Comparison of ENCODE assay signal across 22 cellular contexts in the genomic region with DNA sequence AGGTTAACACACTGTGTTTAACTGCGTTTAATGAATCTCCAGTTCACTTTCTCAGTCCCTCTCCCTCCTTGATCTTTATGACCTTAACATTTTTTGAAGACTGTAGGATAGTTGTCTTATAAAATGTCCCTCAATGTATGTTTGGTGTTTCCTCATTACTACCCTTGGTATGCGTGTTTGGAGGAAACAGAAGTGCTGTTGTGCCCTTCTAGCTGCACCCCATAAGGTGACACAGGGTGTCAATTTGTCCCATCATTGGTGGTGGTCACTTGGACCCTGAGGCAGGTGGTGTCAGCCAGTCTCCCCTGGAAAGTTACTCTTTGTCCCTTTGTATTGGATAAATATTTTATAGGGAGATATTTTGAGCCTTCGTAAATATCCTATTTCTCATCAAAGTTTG.
"Had no signal": no experiment of that assay in that cellular context is flagged by ENCODE, and none has a peak within 500 bp of the region (broad histone marks: within the 10 kb centered on the region; RNA-seq: fewer than 3 reads in every experiment).

No MANE protein-coding gene starts in this region.

- H3K9me3 ChIP-seq: gastrocnemius medialis, heart left ventricle, left lung, tibial artery had no signal

- H3K9me3 Mint-ChIP-seq: activated naive CD4-positive, alpha-beta T cell treated with anti-CD3 and anti-CD28 coated beads, Interleukin-2, amount 50 U/mL, for 72 hours; activated T-helper 2 cell treated with anti-CD3 and anti-CD28 coated beads, Interferon-gamma antibody, Interleukin-2, Interleukin-4, amounts not matched to agents 10 μg/mL and 5 μg/mL and 100 μg/mL, durations not matched to agents 14 hours and 24 hours and 36 hours; nephron had no signal

- H3K4me1 ChIP-seq: left lung had no signal

- H3K4me3 Mint-ChIP-seq: nephron had no signal

- FAIRE-seq: colon, endometrium had no signal

- H3K27ac ChIP-seq: gastrocnemius medialis, heart left ventricle, left lung, tibial artery, WERI-Rb-1 had no signal

- H3K27ac Mint-ChIP-seq: activated T-helper 2 cell treated with anti-CD3 and anti-CD28 coated beads, Interferon-gamma antibody, Interleukin-2, Interleukin-4, amounts not matched to agents 10 μg/mL and 5 μg/mL and 100 μg/mL, durations not matched to agents 14 hours and 24 hours and 36 hours; nephron had no signal

- H3K27me3 ChIP-seq: gastrocnemius medialis, heart left ventricle, left lung, tibial artery had no signal

- H3K4me3 ChIP-seq: gastrocnemius medialis, heart left ventricle, left lung, tibial artery had no signal

- DNase-seq: activated CD4-positive, alpha-beta T cell treated with anti-CD3 and anti-CD28 coated beads, Interleukin-2, amount 50 U/mL, for 4 hours; activated T-cell treated with anti-CD3 and anti-CD28 coated beads for 4 hours; amniotic stem cell; central memory CD4-positive, alpha-beta T cell; gastrocnemius medialis; heart left ventricle; left lung; midbrain; nucleus accumbens; posterior cingulate gyrus; stimulated activated CD4-positive, alpha-beta T cell treated with anti-CD3 and anti-CD28 coated beads, Interleukin-2, amount 100 ng/mL, for 24 hours; stimulated activated naive CD8-positive, alpha-beta T cell treated with anti-CD3 and anti-CD28 coated beads, Interleukin-15, Interleukin-2, amounts not matched to agents 100 U/mL and 50 U/mL, for 24 hours; substantia nigra; SW 1271; T-helper 2 cell; tibial artery; WERI-Rb-1 had no signal

- ATAC-seq: activated naive CD4-positive, alpha-beta T cell treated with anti-CD3 and anti-CD28 coated beads, Interleukin-2, amount 50 U/mL, for 72 hours; gastrocnemius medialis; heart left ventricle; left lung; stimulated activated naive CD8-positive, alpha-beta T cell treated with anti-CD3 and anti-CD28 coated beads, Interleukin-15, Interleukin-2, amounts not matched to agents 100 U/mL and 50 U/mL, for 24 hours had no signal
